ENCODE assay signal across 12 cellular contexts in genomic region chr4:184845367-184846011, GRCh38. TPM values are rescaled to one million over a fixed set of nuclear protein-coding genes. Genes with fewer than 3 reads are reported as not detected.
DNase-seq lines count a peak whose midpoint lies in the region; ATAC-seq and TF ChIP-seq lines count a peak whose summit lies in the region.
"Had no signal": no experiment of that assay in that cellular context is flagged by ENCODE, and none has a peak within 500 bp of the region (broad histone marks: within the 10 kb centered on the region; RNA-seq: fewer than 3 reads in every experiment).

No MANE protein-coding gene starts in this region.

- no peaks in the 10 kb centered on the region for H3K9me3 ChIP-seq in RWPE2 (ENCODE audit: severe bottlenecking)
- H3K9me3 ChIP-seq: thoracic aorta had no signal

- peaks cover 4% of the 10 kb centered on the region for H3K4me1 ChIP-seq in RWPE2 (ENCODE audit: insufficient read depth, poor library complexity, severe bottlenecking)

- no peaks in the 10 kb centered on the region for H3K36me3 Mint-ChIP-seq in activated T-cell treated with anti-CD3 and anti-CD28 coated beads, Interleukin-2, amount 50 U/mL, for 72 hours (ENCODE audit: insufficient read depth in 2 of 2)
- H3K36me3 Mint-ChIP-seq: activated CD4-positive, alpha-beta memory T cell treated with anti-CD3 and anti-CD28 coated beads for 36 hours had no signal

- H3K4me3 Mint-ChIP-seq in activated T-cell treated with anti-CD3 and anti-CD28 coated beads, Interleukin-2, amount 50 U/mL, for 72 hours: no peak overlapping the region
- H3K4me3 Mint-ChIP-seq: activated CD4-positive, alpha-beta memory T cell treated with anti-CD3 and anti-CD28 coated beads for 36 hours had no signal

- TF ChIP-seq CTCF in RWPE2 (IDR thresholded peaks at IDR 0.05; ENCODE audit: poor library complexity, severe bottlenecking): no peak

- H3K27ac ChIP-seq in RWPE2 (ENCODE audit: poor library complexity, severe bottlenecking): peak overlapping the region; percentile 10
- H3K27ac ChIP-seq: thoracic aorta had no signal

- H3K27ac Mint-ChIP-seq in activated T-cell treated with anti-CD3 and anti-CD28 coated beads, Interleukin-2, amount 50 U/mL, for 72 hours: no peak overlapping the region
- H3K27ac Mint-ChIP-seq: activated CD4-positive, alpha-beta memory T cell treated with anti-CD3 and anti-CD28 coated beads for 36 hours had no signal

- peaks cover 20% of the 10 kb centered on the region for H3K27me3 Mint-ChIP-seq in activated T-cell treated with anti-CD3 and anti-CD28 coated beads, Interleukin-2, amount 50 U/mL, for 72 hours (ENCODE audit: low read depth)

- no peaks in the 10 kb centered on the region for H3K9me3 Mint-ChIP-seq in activated T-cell treated with anti-CD3 and anti-CD28 coated beads, Interleukin-2, amount 50 U/mL, for 72 hours
- H3K9me3 Mint-ChIP-seq: activated CD4-positive, alpha-beta memory T cell treated with anti-CD3 and anti-CD28 coated beads for 36 hours had no signal

- no peak for DNase-seq in activated T-cell treated with anti-CD3 and anti-CD28 coated beads, Interleukin-2, amount 50 U/mL, for 72 hours
- no peak for DNase-seq in activated T-cell treated with anti-CD3 and anti-CD28 coated beads, Interleukin-2, amount 50 U/mL, for 1 hour
- no peak for DNase-seq in RWPE2 (ENCODE audit: low spot score)
- peak; percentile 46 for DNase-seq in fibroblast of peridontal ligament (ENCODE audit: extremely low read depth)
- DNase-seq in NK-92 (lab: John Stamatoyannopoulos, UW; ENCODE audit: unreplicated experiment): no peak
- no peak for DNase-seq in NCI-H2107 treated with DMSO at 0.1 percent for 48 hours (lab: John Stamatoyannopoulos, UW; ENCODE audit: unreplicated experiment)
- no peak for DNase-seq in NCI-H345 treated with DMSO at 0.1 percent for 48 hours (lab: John Stamatoyannopoulos, UW; ENCODE audit: unreplicated experiment)
- DNase-seq: activated CD4-positive, alpha-beta memory T cell treated with anti-CD3 and anti-CD28 coated beads for 36 hours; amniotic stem cell; glutamatergic neuron had no signal

- no peaks in the 10 kb centered on the region for H3K36me3 ChIP-seq in RWPE2 (ENCODE audit: low read depth)
- H3K36me3 ChIP-seq: thoracic aorta had no signal

- no peak overlapping the region for H3K4me3 ChIP-seq in RWPE2 (ENCODE audit: severe bottlenecking)
- H3K4me3 ChIP-seq: thoracic aorta had no signal

- no peaks in the 10 kb centered on the region for H3K27me3 ChIP-seq in RWPE2 (ENCODE audit: insufficient read depth, poor library complexity, severe bottlenecking)

- peak; percentile 18 to 31 for ATAC-seq in activated T-cell treated with anti-CD3 and anti-CD28 coated beads, Interleukin-2, amount 50 U/mL, for 72 hours (replicated peaks in 1 of 2)
- peak; percentile 88 for ATAC-seq in RWPE2 (ENCODE audit: low read depth)
- no peak for ATAC-seq in GM21390 (IDR thresholded peaks at IDR 0.05; ENCODE audit: unreplicated experiment)

- peaks cover 34% of the 10 kb centered on the region for H3K4me1 Mint-ChIP-seq in activated T-cell treated with anti-CD3 and anti-CD28 coated beads, Interleukin-2, amount 50 U/mL, for 72 hours (ENCODE audit: low read depth)

RNA-seq across cellular contexts. Expression of gene ACSL1, which starts 19.7 kb away (rescaled TPM):
- total RNA-seq in activated T-cell treated with anti-CD3 and anti-CD28 coated beads, Interleukin-2, amount 50 U/mL, for 72 hours: 10 to 100 TPM; 31.3 to 39.5 TPM
